In the genomic region with DNA sequence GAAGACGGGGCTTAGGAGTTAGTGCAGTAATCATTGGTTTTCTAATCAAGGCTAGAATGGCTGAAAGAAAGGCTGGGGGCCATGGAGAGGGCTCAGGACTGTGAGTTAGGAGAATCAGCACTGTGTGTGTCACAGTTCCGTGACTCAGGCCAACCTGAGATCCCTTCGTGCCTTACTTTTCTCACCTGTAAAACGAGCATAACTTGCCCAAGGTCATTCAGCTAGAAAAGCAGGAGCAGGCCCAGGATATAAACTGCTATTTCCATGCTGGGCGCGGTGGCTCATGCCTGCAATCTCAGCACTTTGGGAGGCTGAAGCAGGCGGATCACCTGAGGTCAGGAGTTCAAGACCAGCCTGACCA, we compare ENCODE assay signal across 23 cellular contexts. TPM values are rescaled to one million over a fixed set of nuclear protein-coding genes. Genes with fewer than 3 reads are reported as not detected.
DNase-seq lines count a peak whose midpoint lies in the region; ATAC-seq and TF ChIP-seq lines count a peak whose summit lies in the region.
"Had no signal": no experiment of that assay in that cellular context is flagged by ENCODE, and none has a peak within 500 bp of the region (broad histone marks: within the 10 kb centered on the region; RNA-seq: fewer than 3 reads in every experiment).

No MANE protein-coding gene starts in this region.

- H3K9me3 ChIP-seq in cardiac muscle cell (ENCODE audit: low read depth) = no peaks in the 10 kb centered on the region
- H3K9me3 ChIP-seq: body of pancreas, ovary, tibial artery had no signal

- H3K9me3 Mint-ChIP-seq in glutamatergic neuron (ENCODE audit: unreplicated experiment) (peaks cover 3% of the 10 kb centered on the region), neural crest cell (no peaks in the 10 kb centered on the region), type B pancreatic cell (no peaks in the 10 kb centered on the region)
- H3K9me3 Mint-ChIP-seq: CD8-positive, alpha-beta memory T cell; stimulated activated naive B cell treated with anti-CD40 and anti-IgM and Interleukin-4, amounts not matched to agents 10 μg/mL and 1 μg/mL and 100 μg/mL, for 72 hours had no signal

- no peak for ATAC-seq in left ventricle myocardium superior
- ATAC-seq in HG03439 (IDR thresholded peaks at IDR 0.05; ENCODE audit: unreplicated experiment) = no peak
- ATAC-seq: stimulated activated naive B cell treated with anti-CD40 and anti-IgM and Interleukin-4, amounts not matched to agents 10 μg/mL and 1 μg/mL and 100 μg/mL, for 72 hours had no signal

- H3K36me3 ChIP-seq in cardiac muscle cell = no peaks in the 10 kb centered on the region
- no peaks in the 10 kb centered on the region for H3K36me3 ChIP-seq in H7 (replicated peaks; ENCODE audit: control insufficient read depth, insufficient read depth, low read length)
- H3K36me3 ChIP-seq: ovary, tibial artery had no signal

- H3K27ac ChIP-seq in cardiac muscle cell = peak overlapping the region; percentile 44
- H3K27ac ChIP-seq: 22Rv1, GM23248 had no signal

- no peak for TF ChIP-seq CTCF in cardiac muscle cell (IDR thresholded peaks at IDR 0.05; ENCODE audit: low read depth, low read length)
- no peak for TF ChIP-seq CTCF in glutamatergic neuron (IDR thresholded peaks at IDR 0.05; ENCODE audit: partially characterized antibody, unreplicated experiment)
- no peak for TF ChIP-seq CTCF in neural crest cell (conservative IDR thresholded peaks at IDR 0.05)
- no peak for TF ChIP-seq CTCF in type B pancreatic cell (conservative IDR thresholded peaks at IDR 0.05)

- H3K4me3 ChIP-seq in cardiac muscle cell (no peak overlapping the region), H7 (ENCODE audit: insufficient read depth, low read depth, low read length) (no peak overlapping the region)
- H3K4me3 ChIP-seq: body of pancreas, GM23248, ovary, tibial artery had no signal

- H3K27me3 ChIP-seq in cardiac muscle cell (no peaks in the 10 kb centered on the region), H7 (ENCODE audit: control insufficient read depth, insufficient read depth, low read length) (no peaks in the 10 kb centered on the region)
- H3K27me3 ChIP-seq: body of pancreas, ovary, tibial artery had no signal

- peaks cover 4% of the 10 kb centered on the region for H3K36me3 Mint-ChIP-seq in glutamatergic neuron (ENCODE audit: unreplicated experiment)
- H3K36me3 Mint-ChIP-seq in neural crest cell (ENCODE audit: low read depth) = peaks cover 2% of the 10 kb centered on the region
- H3K36me3 Mint-ChIP-seq in type B pancreatic cell = no peaks in the 10 kb centered on the region
- H3K36me3 Mint-ChIP-seq: CD8-positive, alpha-beta memory T cell; stimulated activated naive B cell treated with anti-CD40 and anti-IgM and Interleukin-4, amounts not matched to agents 10 μg/mL and 1 μg/mL and 100 μg/mL, for 72 hours had no signal

- H3K4me3 Mint-ChIP-seq in glutamatergic neuron (ENCODE audit: unreplicated experiment) = no peak overlapping the region
- peak overlapping the region; percentile 64 for H3K4me3 Mint-ChIP-seq in neural crest cell
- peak overlapping the region; percentile 21 for H3K4me3 Mint-ChIP-seq in type B pancreatic cell
- H3K4me3 Mint-ChIP-seq: CD8-positive, alpha-beta memory T cell; stimulated activated naive B cell treated with anti-CD40 and anti-IgM and Interleukin-4, amounts not matched to agents 10 μg/mL and 1 μg/mL and 100 μg/mL, for 72 hours had no signal

- H3K4me1 Mint-ChIP-seq in glutamatergic neuron (ENCODE audit: low read depth, unreplicated experiment) = peaks cover 19% of the 10 kb centered on the region
- H3K4me1 Mint-ChIP-seq in neural crest cell = peaks cover 68% of the 10 kb centered on the region
- H3K4me1 Mint-ChIP-seq in type B pancreatic cell (ENCODE audit: unreplicated experiment) = peaks cover 50% of the 10 kb centered on the region
- H3K4me1 Mint-ChIP-seq: CD8-positive, alpha-beta memory T cell; stimulated activated naive B cell treated with anti-CD40 and anti-IgM and Interleukin-4, amounts not matched to agents 10 μg/mL and 1 μg/mL and 100 μg/mL, for 72 hours had no signal

- H3K4me1 ChIP-seq in cardiac muscle cell (ENCODE audit: low read depth) = peaks cover 22% of the 10 kb centered on the region

- peaks cover 6% of the 10 kb centered on the region for H3K27me3 Mint-ChIP-seq in glutamatergic neuron (ENCODE audit: unreplicated experiment)
- H3K27me3 Mint-ChIP-seq in neural crest cell (ENCODE audit: low read depth) = peaks cover 2% of the 10 kb centered on the region
- H3K27me3 Mint-ChIP-seq in type B pancreatic cell = peaks cover 52% of the 10 kb centered on the region

- DNase-seq in cardiac muscle cell (ENCODE audit: low read depth in 1 of 2, low spot score in 1 of 2) = no peak
- no peak for DNase-seq in left ventricle myocardium superior
- DNase-seq in glutamatergic neuron = no peak
- no peak for DNase-seq in neural crest cell (ENCODE audit: low read depth, low spot score)
- DNase-seq in type B pancreatic cell (ENCODE audit: extremely low spot score, unreplicated experiment) = no peak
- no peak for DNase-seq in H7
- DNase-seq in globus pallidus (ENCODE audit: low spot score) = no peak
- DNase-seq: activated CD8-positive, alpha-beta memory T cell treated with anti-CD3 and anti-CD28 coated beads, Interleukin-2, amount 50 U/mL, for 48 hours; activated effector memory CD4-positive, alpha-beta T cell treated with Interleukin-2 at 50 U/mL for 16 hours; CD8-positive, alpha-beta memory T cell; cortex of kidney; foreskin fibroblast; GM23248; Kasumi-1; NCI-H1930; stimulated activated CD4-positive, alpha-beta T cell treated with anti-CD3 and anti-CD28 coated beads, Interleukin-2, amount 100 ng/mL, for 24 hours; stimulated activated naive B cell treated with anti-CD40 and anti-IgM and Interleukin-4, amounts not matched to agents 10 μg/mL and 1 μg/mL and 100 μg/mL, for 72 hours had no signal

- intact Hi-C loops in left ventricle myocardium superior (cut with micrococcal nuclease) = no loop called here

- peak overlapping the region; percentile 50 for H3K27ac Mint-ChIP-seq in glutamatergic neuron (ENCODE audit: unreplicated experiment)
- H3K27ac Mint-ChIP-seq in neural crest cell (ENCODE audit: unreplicated experiment) = peak overlapping the region; percentile 97
- H3K27ac Mint-ChIP-seq in type B pancreatic cell = peak overlapping the region; percentile 63
- H3K27ac Mint-ChIP-seq: CD8-positive, alpha-beta memory T cell; stimulated activated naive B cell treated with anti-CD40 and anti-IgM and Interleukin-4, amounts not matched to agents 10 μg/mL and 1 μg/mL and 100 μg/mL, for 72 hours had no signal

RNA-seq across cellular contexts. Expression of gene PKNOX2, which starts 50.6 kb away (rescaled TPM):
- total RNA-seq in cardiac muscle cell (3.6 and 6.1 TPM in 2 replicates), left ventricle myocardium superior (7.6 TPM), glutamatergic neuron (ENCODE audit: unreplicated experiment) (8.7 TPM), neural crest cell (21.5 and 23.5 TPM in 2 replicates), type B pancreatic cell (ENCODE audit: low replicate concordance) (0.95 and 15.3 TPM in 2 replicates)
- polyA plus RNA-seq in cardiac muscle cell = 2.1 and 5.8 TPM in 2 replicates
- 1.6 and 2.2 TPM in 2 replicates for total RNA-seq in H7 (2014; rRNA removed; shearing (Covaris generic))
- total RNA-seq: CD8-positive, alpha-beta memory T cell; T-helper 1 cell treated with Interleukin-12 subunit alpha and Interleukin-12 subunit beta and Interleukin-4 antibody, amounts not matched to agents 30 ng/mL and 1 ng/mL, for 36 hours had no signal
- polyA plus RNA-seq: CD8-positive, alpha-beta memory T cell had no signal
